In genomic region chr20:31693987-31694661, GRCh38 we compare ENCODE assay signal across 7 cellular contexts. TPM values are rescaled to one million over a fixed set of nuclear protein-coding genes. Genes with fewer than 3 reads are reported as not detected.
DNase-seq lines count a peak whose midpoint lies in the region; ATAC-seq and TF ChIP-seq lines count a peak whose summit lies in the region.

No MANE protein-coding gene starts in this region.

- H3K36me3 Mint-ChIP-seq in H9 (ENCODE audit: insufficient read depth in 1 of 3, low read depth in 3 of 3) (peaks cover 4 to 35% (median 8%) of the 10 kb centered on the region in 3 experiments), brain (peaks cover 39% of the 10 kb centered on the region)

- no peak overlapping the region for H2BK15ac ChIP-seq in H9 (ENCODE audit: low read depth, low read length)

- no peak overlapping the region for H3K27ac ChIP-seq in H9 (ENCODE audit: insufficient read length, low read depth, low read length)
- H3K27ac ChIP-seq in psoas muscle = peak overlapping the region; percentile 68
- no peak overlapping the region for H3K27ac ChIP-seq in effector memory CD4-positive, alpha-beta T cell (ENCODE audit: insufficient read depth, low read length, poor library complexity, severe bottlenecking)

- H3K23ac ChIP-seq in H9 (ENCODE audit: insufficient read length, low read depth, low read length) = no peak overlapping the region

- no peak overlapping the region for H3T11ph ChIP-seq in H9 (ENCODE audit: low read length)

- H2BK120ac ChIP-seq in H9 (ENCODE audit: low read depth, low read length, poor library complexity, severe bottlenecking) = no peak overlapping the region

- DNase-seq in H9 (peak; percentile 41), NCI-H2081 (lab: John Stamatoyannopoulos, UW) (peak; percentile 73 to 91), psoas muscle (no peak), UCSD-AML1 (lab: John Stamatoyannopoulos, UW; ENCODE audit: unreplicated experiment) (no peak), GM13977 (ENCODE audit: low spot score) (no peak)
- no peak for DNase-seq in effector memory CD4-positive, alpha-beta T cell

- intact Hi-C loops in psoas muscle (cut with DNase I) = no loop called here

- no peak overlapping the region for H3K4ac ChIP-seq in H9 (ENCODE audit: low read depth, low read length)

- in situ Hi-C loops in GM13977 (cut with MboI; ENCODE audit: low pct_unique_long_range_greater_than_20kb, low sequenced_read_pairs, unreplicated experiment) = no loop called here

- no peak overlapping the region for H3K56ac ChIP-seq in H9 (ENCODE audit: insufficient read length, low read depth, low read length)

- TF ChIP-seq CTCF in H9 (conservative IDR thresholded peaks at IDR 0.05) (no peak; the same call in 2 of the 3 replicates), brain (conservative IDR thresholded peaks at IDR 0.05) (no peak), psoas muscle (IDR thresholded peaks at IDR 0.05) (no peak), GM13977 (IDR thresholded peaks at IDR 0.05; ENCODE audit: extremely low read depth, insufficient read depth, missing control alignments) (no peak)

- H2AK5ac ChIP-seq in H9 (ENCODE audit: insufficient read length, low read length) = no peak overlapping the region

- H3K9ac ChIP-seq in H9 (ENCODE audit: extremely low read depth, insufficient read length, low read length) = no peak overlapping the region

- H3K14ac ChIP-seq in H9 (ENCODE audit: insufficient read depth, low read length) = 0 out of 2 replicates have a peak overlapping the region, but pooled peaks have one; percentile 13

- H2BK20ac ChIP-seq in H9 (ENCODE audit: low read depth, low read length, poor library complexity, severe bottlenecking) = no peak overlapping the region

- H4K20me1 ChIP-seq in H9 (ENCODE audit: control insufficient read depth, insufficient read depth, insufficient read length) = no peaks in the 10 kb centered on the region

- H4K91ac ChIP-seq in H9 (ENCODE audit: insufficient read length, low read depth, low read length) = no peak overlapping the region

- no peak overlapping the region for H2BK12ac ChIP-seq in H9 (ENCODE audit: insufficient read length, low read depth, low read length)

- H3K27me3 ChIP-seq in H9 (ENCODE audit: insufficient read depth, low read length) (no peaks in the 10 kb centered on the region), psoas muscle (ENCODE audit: insufficient read depth in 3 of 3, low read length in 2 of 3) (no peaks in the 10 kb centered on the region)
- no peaks in the 10 kb centered on the region for H3K27me3 ChIP-seq in effector memory CD4-positive, alpha-beta T cell (replicated peaks; ENCODE audit: control insufficient read depth, insufficient read depth, low read length, poor library complexity, severe bottlenecking)

- no peak overlapping the region for H3K18ac ChIP-seq in H9 (ENCODE audit: insufficient read length, low read depth, low read length)

- H4K5ac ChIP-seq in H9 (ENCODE audit: insufficient read length, low read depth, low read length) = no peak overlapping the region

- no peak overlapping the region for H3K4me2 ChIP-seq in H9 (ENCODE audit: insufficient read depth, insufficient read length, low read length)

- ATAC-seq in psoas muscle = peak in 2 of 4 donors; percentile 6 to 25

- H2AFZ ChIP-seq in H9 (ENCODE audit: low read length) = no peak overlapping the region

- peaks cover 5% of the 10 kb centered on the region in 2 donors for H3K36me3 ChIP-seq in psoas muscle (ENCODE audit: insufficient read depth in 1 of 2, low read depth in 1 of 2)
- H3K36me3 ChIP-seq in effector memory CD4-positive, alpha-beta T cell (ENCODE audit: control insufficient read depth, insufficient read depth, low read length) = peaks cover 5% of the 10 kb centered on the region

- peaks cover 3% of the 10 kb centered on the region for H3K23me2 ChIP-seq in H9 (ENCODE audit: insufficient read length, low read depth, low read length, poor library complexity, severe bottlenecking)

- no peak overlapping the region for H4K8ac ChIP-seq in H9 (replicated peaks; ENCODE audit: insufficient read length, low read depth, low read length)

- H3K4me3 Mint-ChIP-seq in H9 = peak overlapping the region in 1 of 2 experiments; percentile 29; a peak in 3 of 5 replicates
- H3K4me3 Mint-ChIP-seq in brain = peak overlapping the region in 1 of 5 experiments; percentile 14

- H3K4me1 Mint-ChIP-seq in H9 (peaks cover 52 to 55% of the 10 kb centered on the region in 2 experiments), brain (peaks cover 58% of the 10 kb centered on the region)

- H3K27ac Mint-ChIP-seq in H9 (peak overlapping the region in 2 of 3 experiments; percentile 69 to 76; a peak in 5 of 7 replicates), brain (peak overlapping the region in 4 of 5 experiments; percentile 12 to 82 (median 52))

- H3K4me3 ChIP-seq in psoas muscle = no peak overlapping the region
- H3K4me3 ChIP-seq in effector memory CD4-positive, alpha-beta T cell (ENCODE audit: insufficient read depth, low read depth, low read length, poor library complexity, severe bottlenecking) = no peak overlapping the region

- peaks cover 3% of the 10 kb centered on the region for H3K79me1 ChIP-seq in H9 (ENCODE audit: insufficient read depth, low read depth, low read length, poor library complexity, severe bottlenecking)

- no CpG with 5 or more reads among the region's 4 CpGs for WGBS in H9 (ENCODE audit: extremely low coverage, insufficient read length, low lambda C conversion rate)
- WGBS in psoas muscle, 3 donors = 45 to 54% (median 51%) methylated on average over 4 of the region's 4 CpGs

- no peaks in the 10 kb centered on the region for H3K27me3 Mint-ChIP-seq in H9 (ENCODE audit: low read depth)
- no peaks in the 10 kb centered on the region for H3K27me3 Mint-ChIP-seq in brain

- H3K9me3 Mint-ChIP-seq in H9 (no peaks in the 10 kb centered on the region), brain (peaks cover 0 to 3% (median 0%) of the 10 kb centered on the region in 5 experiments)

- H3K79me2 ChIP-seq in H9 (ENCODE audit: insufficient read depth, low read length) = no peaks in the 10 kb centered on the region

- no peak overlapping the region for H2BK5ac ChIP-seq in H9 (ENCODE audit: insufficient read length, low read length)

- H3K4me1 ChIP-seq in H9 (ENCODE audit: insufficient read depth, low read length) (0 out of 2 replicates have a peak, but pooled peaks cover 9% of the 10 kb centered on the region), psoas muscle (peaks cover 71% of the 10 kb centered on the region)
- H3K4me1 ChIP-seq in effector memory CD4-positive, alpha-beta T cell (ENCODE audit: control insufficient read depth, insufficient read depth, low read length, poor library complexity, severe bottlenecking) = peaks cover 5% of the 10 kb centered on the region

- H3K9me3 ChIP-seq in H9 (ENCODE audit: control insufficient read depth, low read depth, low read length) = no peaks in the 10 kb centered on the region
- no peaks in the 10 kb centered on the region for H3K9me3 ChIP-seq in psoas muscle
- H3K9me3 ChIP-seq in effector memory CD4-positive, alpha-beta T cell (ENCODE audit: control insufficient read depth, low read length) = no peaks in the 10 kb centered on the region

RNA-seq across cellular contexts. Expression of gene BCL2L1, which starts 28.5 kb away (rescaled TPM):
- total RNA-seq in H9 (2021) (105 and 109 TPM in 2 replicates), psoas muscle (10 to 100 TPM; 34.5 to 95.1 (median 76.3) TPM)
- polyA plus RNA-seq in brain (ENCODE audit: insufficient read depth, low read depth, low replicate concordance) (184 TPM), psoas muscle (100 to 1,000 TPM in 1 of 3 donors, 10 to 100 TPM in 2; 42.3 to 204 (median 48.2) TPM)

RNA-seq across cellular contexts. Expression of gene TPX2, which starts 45.0 kb away (rescaled TPM):
- total RNA-seq in H9 (2021) = 161 TPM in 2 replicates
- polyA plus RNA-seq in brain (ENCODE audit: insufficient read depth, low read depth, low replicate concordance) = 150 TPM
- total RNA-seq in psoas muscle = 1 to 10 TPM in 3 of 4 donors, under 1 TPM in 1; 0.63 to 2.2 (median 1.6) TPM
- polyA plus RNA-seq in psoas muscle = 1 to 10 TPM; 2.6 to 8.5 (median 3.4) TPM

RNA-seq across cellular contexts. Expression of gene COX4I2, which starts 56.4 kb away (rescaled TPM):
- total RNA-seq in H9 (2021) (not detected in 2 replicates), psoas muscle (1 to 10 TPM; 3.5 to 8.1 (median 5.0) TPM)
- polyA plus RNA-seq in brain (ENCODE audit: insufficient read depth, low read depth, low replicate concordance) (6.3 TPM), psoas muscle (10 to 100 TPM in 2 of 3 donors, 1 to 10 TPM in 1; 7.0 to 13.2 (median 11.9) TPM)

Comparison
In these comparisons a context has a peak if more than half of its experiments do, and no peak if none do; other contexts are left out.
1. DNase-seq: peak in H9 (single experiment) and NCI-H2081 (2 of 2); none in psoas muscle (0 of 2), UCSD-AML1 (single experiment), GM13977 (single experiment) and effector memory CD4-positive, alpha-beta T cell (0 of 3).
2. RNA of gene TPX2, which starts 45.0 kb away (total RNA-seq): 161 TPM in H9; 0.63 to 2.2 TPM in psoas muscle; every median in the first group is over 10 times any median in the second.